ENCODE assay signal across 8 cellular contexts in the genomic region with DNA sequence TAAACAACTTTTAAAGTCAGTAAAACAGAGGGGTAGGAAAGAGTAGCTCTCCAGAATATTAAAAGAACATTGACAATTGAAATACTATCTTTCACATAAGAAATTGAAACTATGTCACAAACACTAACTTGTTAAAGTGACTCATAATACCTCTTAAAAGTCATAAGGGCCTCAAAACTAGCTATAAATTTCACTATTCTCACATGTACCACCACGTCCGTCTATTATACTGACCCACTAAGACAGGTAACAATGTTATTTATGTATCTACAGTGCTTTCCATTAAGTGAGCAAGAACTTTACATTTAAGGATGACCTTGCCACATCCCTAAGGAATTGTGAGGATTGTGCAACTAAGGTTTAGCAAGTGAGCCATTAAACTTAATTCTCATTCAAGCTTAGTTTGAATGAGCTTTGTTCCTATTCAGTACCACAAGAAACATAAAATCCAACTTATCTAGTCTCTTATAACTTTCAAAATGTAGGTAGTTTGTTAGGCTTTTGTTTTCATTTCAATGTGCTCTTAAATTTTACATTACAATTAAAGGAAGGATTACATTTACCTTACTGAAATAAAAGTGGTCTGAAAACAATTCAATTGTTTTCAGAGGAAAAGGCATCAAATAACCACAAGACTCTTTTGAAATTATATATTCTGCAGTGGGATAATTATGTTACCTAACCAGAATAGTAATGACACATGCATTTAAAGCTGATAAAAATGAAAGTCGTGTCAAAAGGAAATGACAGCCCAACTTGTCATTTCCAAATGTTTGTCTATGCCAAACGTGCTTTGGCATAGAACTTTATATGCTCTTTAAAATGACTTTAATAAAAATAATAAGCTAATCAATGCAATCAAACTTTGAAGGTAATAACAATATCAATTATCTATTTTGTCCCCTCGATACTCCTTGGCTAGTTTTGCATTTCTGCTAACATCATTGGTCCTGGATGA. TPM values are rescaled to one million over a fixed set of nuclear protein-coding genes. Genes with fewer than 3 reads are reported as not detected.
DNase-seq lines count a peak whose midpoint lies in the region; ATAC-seq and TF ChIP-seq lines count a peak whose summit lies in the region.
"Not testable (repeated sequence)": the region's sequence is repeated elsewhere in the genome, so short reads cannot be mapped to it uniquely, and the experiment has no call there.

No MANE protein-coding gene starts in this region.

- not testable (repeated sequence) for H2AFZ ChIP-seq in Karpas-422 (ENCODE audit: low read length)

- H3K27me3 ChIP-seq in CD4-positive, alpha-beta memory T cell (ENCODE audit: insufficient read depth, low read length); Karpas-422 (ENCODE audit: low read length): not testable (repeated sequence)

- H3K27me3 Mint-ChIP-seq in CD4-positive, alpha-beta memory T cell; T-cell; activated T-helper 1 cell treated with anti-CD3 and anti-CD28 coated beads, Interleukin-12 subunit alpha, Interleukin-12 subunit beta, Interleukin-2, Interleukin-4 antibody, amounts not matched to agents 30 ng/mL and 10 ng/mL and 1 ng/mL, durations not matched to agents 14 hours and 24 hours and 36 hours (ENCODE audit: insufficient read depth); central memory CD8-positive, alpha-beta T cell; mesothelial cell of epicardium (ENCODE audit: low read depth); stimulated activated naive CD8-positive, alpha-beta T cell treated with anti-CD3 and anti-CD28 coated beads, Interleukin-15, Interleukin-2, amounts not matched to agents 100 ng/mL and 50 ng/mL, for 24 hours: not testable (repeated sequence)

- not testable (repeated sequence) for H3K9me3 ChIP-seq in CD4-positive, alpha-beta memory T cell (ENCODE audit: control insufficient read depth in 1 of 2, low read length in 2 of 2); Karpas-422 (ENCODE audit: low read length)

- peak overlapping the region in 4 of 7 donors; percentile 37 to 61 (median 54) for H3K27ac Mint-ChIP-seq in CD4-positive, alpha-beta memory T cell
- H3K27ac Mint-ChIP-seq in T-cell (peak overlapping the region; percentile 36 to 68), mesothelial cell of epicardium (peak overlapping the region; percentile 66)
- peak overlapping the region; percentile 61 for H3K27ac Mint-ChIP-seq in activated T-helper 1 cell treated with anti-CD3 and anti-CD28 coated beads, Interleukin-12 subunit alpha, Interleukin-12 subunit beta, Interleukin-2, Interleukin-4 antibody, amounts not matched to agents 30 ng/mL and 10 ng/mL and 1 ng/mL, durations not matched to agents 14 hours and 24 hours and 36 hours
- H3K27ac Mint-ChIP-seq in central memory CD8-positive, alpha-beta T cell (ENCODE audit: low read depth) = peak overlapping the region; percentile 67
- H3K27ac Mint-ChIP-seq in stimulated activated naive CD8-positive, alpha-beta T cell treated with anti-CD3 and anti-CD28 coated beads, Interleukin-15, Interleukin-2, amounts not matched to agents 100 ng/mL and 50 ng/mL, for 24 hours = peak overlapping the region; percentile 63

- ATAC-seq in T-cell (replicated peaks in 1 of 4); central memory CD8-positive, alpha-beta T cell (replicated peaks; ENCODE audit: extremely low read depth, poor library complexity, severe bottlenecking): not testable (repeated sequence)

- H3K4me3 ChIP-seq in CD4-positive, alpha-beta memory T cell (ENCODE audit: low read length in 2 of 2); Karpas-422 (ENCODE audit: low read length); fibroblast of pulmonary artery (replicated peaks; ENCODE audit: low read depth, low read length): not testable (repeated sequence)

- H3K36me3 ChIP-seq in CD4-positive, alpha-beta memory T cell (ENCODE audit: insufficient read depth, low read length); Karpas-422 (ENCODE audit: insufficient read depth, low read length): not testable (repeated sequence)

- not testable (repeated sequence) for DNase-seq in CD4-positive, alpha-beta memory T cell; Karpas-422; T-cell; activated T-helper 1 cell treated with anti-CD3 and anti-CD28 coated beads, Interleukin-12 subunit alpha, Interleukin-12 subunit beta, Interleukin-2, Interleukin-4 antibody, amounts not matched to agents 30 ng/mL and 10 ng/mL and 1 ng/mL, durations not matched to agents 14 hours and 24 hours and 36 hours (ENCODE audit: low spot score); central memory CD8-positive, alpha-beta T cell (ENCODE audit: low spot score in 2 of 2); mesothelial cell of epicardium (ENCODE audit: low spot score in 2 of 2, unreplicated experiment in 2 of 2)
- peak; percentile 46 for DNase-seq in fibroblast of pulmonary artery (ENCODE audit: low read depth)

- not testable (repeated sequence) for H3K9me2 ChIP-seq in Karpas-422 (replicated peaks; ENCODE audit: insufficient read depth, low read length)

- not testable (repeated sequence) for TF ChIP-seq CTCF in fibroblast of pulmonary artery (IDR thresholded peaks at IDR 0.05; ENCODE audit: low read length, missing control alignments); mesothelial cell of epicardium (IDR thresholded peaks at IDR 0.05; ENCODE audit: unreplicated experiment)

- not testable (repeated sequence) for H4K20me1 ChIP-seq in Karpas-422 (ENCODE audit: insufficient read depth, low read depth, low read length)

- POLR2A ChIA-PET in CD4-positive, alpha-beta memory T cell (lab: Charles Lee; ENCODE audit: partially characterized antibody) = interaction anchor here (0.7 kb wide), 1 partner anchor 976 kb away, joined by 3 read pairs; no protein-coding TSS in a partner anchor
- POLR2A ChIA-PET in T-cell (lab: Charles Lee) = interaction anchor here in 1 of 2 donors (0.6 kb wide), 1 partner anchor 18 kb away, joined by 4 read pairs; no protein-coding TSS in a partner anchor

- intact Hi-C loops in CD4-positive, alpha-beta memory T cell (cut with micrococcal nuclease); activated T-helper 1 cell treated with anti-CD3 and anti-CD28 coated beads, Interleukin-12 subunit alpha, Interleukin-12 subunit beta, Interleukin-2, Interleukin-4 antibody, amounts not matched to agents 30 ng/mL and 10 ng/mL and 1 ng/mL, durations not matched to agents 14 hours and 24 hours and 36 hours (cut with micrococcal nuclease): not testable (repeated sequence)

- H3K9me3 Mint-ChIP-seq in CD4-positive, alpha-beta memory T cell; T-cell; activated T-helper 1 cell treated with anti-CD3 and anti-CD28 coated beads, Interleukin-12 subunit alpha, Interleukin-12 subunit beta, Interleukin-2, Interleukin-4 antibody, amounts not matched to agents 30 ng/mL and 10 ng/mL and 1 ng/mL, durations not matched to agents 14 hours and 24 hours and 36 hours; central memory CD8-positive, alpha-beta T cell; mesothelial cell of epicardium; stimulated activated naive CD8-positive, alpha-beta T cell treated with anti-CD3 and anti-CD28 coated beads, Interleukin-15, Interleukin-2, amounts not matched to agents 100 ng/mL and 50 ng/mL, for 24 hours: not testable (repeated sequence)

- peaks cover 39% of the 10 kb centered on the region for H3K79me2 ChIP-seq in Karpas-422 (ENCODE audit: low read length)

- not testable (repeated sequence) for H3K4me1 ChIP-seq in CD4-positive, alpha-beta memory T cell (ENCODE audit: insufficient read depth, low read length)
- peaks cover 20% of the 10 kb centered on the region for H3K4me1 ChIP-seq in Karpas-422 (ENCODE audit: low read length)

- peaks cover 16 to 38% (median 27%) of the 10 kb centered on the region in 4 donors for H3K4me1 Mint-ChIP-seq in CD4-positive, alpha-beta memory T cell
- H3K4me1 Mint-ChIP-seq in T-cell = peaks cover 30 to 44% (median 35%) of the 10 kb centered on the region in 3 donors
- peaks cover 25% of the 10 kb centered on the region for H3K4me1 Mint-ChIP-seq in activated T-helper 1 cell treated with anti-CD3 and anti-CD28 coated beads, Interleukin-12 subunit alpha, Interleukin-12 subunit beta, Interleukin-2, Interleukin-4 antibody, amounts not matched to agents 30 ng/mL and 10 ng/mL and 1 ng/mL, durations not matched to agents 14 hours and 24 hours and 36 hours (ENCODE audit: low read depth)
- H3K4me1 Mint-ChIP-seq in central memory CD8-positive, alpha-beta T cell = peaks cover 26% of the 10 kb centered on the region
- peaks cover 19% of the 10 kb centered on the region for H3K4me1 Mint-ChIP-seq in mesothelial cell of epicardium
- H3K4me1 Mint-ChIP-seq in stimulated activated naive CD8-positive, alpha-beta T cell treated with anti-CD3 and anti-CD28 coated beads, Interleukin-15, Interleukin-2, amounts not matched to agents 100 ng/mL and 50 ng/mL, for 24 hours (ENCODE audit: low read depth) = peaks cover 48% of the 10 kb centered on the region

- peaks cover 6 to 18% of the 10 kb centered on the region in 2 donors for H3K36me3 Mint-ChIP-seq in CD4-positive, alpha-beta memory T cell
- H3K36me3 Mint-ChIP-seq in T-cell (peaks cover 21% of the 10 kb centered on the region), mesothelial cell of epicardium (peaks cover 13% of the 10 kb centered on the region)
- H3K36me3 Mint-ChIP-seq in activated T-helper 1 cell treated with anti-CD3 and anti-CD28 coated beads, Interleukin-12 subunit alpha, Interleukin-12 subunit beta, Interleukin-2, Interleukin-4 antibody, amounts not matched to agents 30 ng/mL and 10 ng/mL and 1 ng/mL, durations not matched to agents 14 hours and 24 hours and 36 hours (ENCODE audit: low read depth) = peaks cover 15% of the 10 kb centered on the region
- H3K36me3 Mint-ChIP-seq in central memory CD8-positive, alpha-beta T cell (ENCODE audit: insufficient read depth) = peaks cover 18% of the 10 kb centered on the region
- H3K36me3 Mint-ChIP-seq in stimulated activated naive CD8-positive, alpha-beta T cell treated with anti-CD3 and anti-CD28 coated beads, Interleukin-15, Interleukin-2, amounts not matched to agents 100 ng/mL and 50 ng/mL, for 24 hours (ENCODE audit: low read depth) = peaks cover 12% of the 10 kb centered on the region

- H3K27ac ChIP-seq in CD4-positive, alpha-beta memory T cell (ENCODE audit: low read depth, low read length); Karpas-422 (ENCODE audit: low read length): not testable (repeated sequence)

- CTCF ChIA-PET in CD4-positive, alpha-beta memory T cell (lab: Charles Lee; ENCODE audit: partially characterized antibody) = not testable (repeated sequence)
- CTCF ChIA-PET in T-cell (lab: Charles Lee) = interaction anchor here (0.6 to 1.1 kb wide), 2 partner anchors 10 to 116 kb away, joined by 3 to 6 read pairs; no protein-coding TSS in a partner anchor

- H3K9ac ChIP-seq in Karpas-422 (ENCODE audit: low read length) = not testable (repeated sequence)

- peak overlapping the region; percentile 35 for H3K4me2 ChIP-seq in Karpas-422 (ENCODE audit: low read depth, low read length, poor library complexity, severe bottlenecking)

- H3K4me3 Mint-ChIP-seq in CD4-positive, alpha-beta memory T cell = peak overlapping the region in 3 of 8 donors; percentile 3 to 35 (median 17)
- H3K4me3 Mint-ChIP-seq in T-cell; central memory CD8-positive, alpha-beta T cell; mesothelial cell of epicardium: not testable (repeated sequence)
- peak overlapping the region; percentile 39 for H3K4me3 Mint-ChIP-seq in activated T-helper 1 cell treated with anti-CD3 and anti-CD28 coated beads, Interleukin-12 subunit alpha, Interleukin-12 subunit beta, Interleukin-2, Interleukin-4 antibody, amounts not matched to agents 30 ng/mL and 10 ng/mL and 1 ng/mL, durations not matched to agents 14 hours and 24 hours and 36 hours
- H3K4me3 Mint-ChIP-seq in stimulated activated naive CD8-positive, alpha-beta T cell treated with anti-CD3 and anti-CD28 coated beads, Interleukin-15, Interleukin-2, amounts not matched to agents 100 ng/mL and 50 ng/mL, for 24 hours = peak overlapping the region; percentile 59

RNA-seq across cellular contexts. Expression of a gene that starts 39.9 kb away (rescaled TPM):
- 10 to 100 TPM; 29.0 to 33.4 TPM for total RNA-seq in CD4-positive, alpha-beta memory T cell
- polyA plus RNA-seq in CD4-positive, alpha-beta memory T cell = 10 to 100 TPM in 1 of 2 donors, 1 to 10 TPM in 1; 6.7 to 10.2 TPM
- total RNA-seq in Karpas-422 (2014; rRNA removed; shearing (Covaris generic); ENCODE audit: low replicate concordance) = 18.3 and 34.1 TPM in 2 replicates
- 10 to 100 TPM; 27.8 to 31.5 (median 28.6) TPM for total RNA-seq in T-cell
- 28.8 and 29.0 TPM in 2 replicates for total RNA-seq in activated T-helper 1 cell treated with anti-CD3 and anti-CD28 coated beads, Interleukin-12 subunit alpha, Interleukin-12 subunit beta, Interleukin-2, Interleukin-4 antibody, amounts not matched to agents 30 ng/mL and 10 ng/mL and 1 ng/mL, durations not matched to agents 14 hours and 24 hours and 36 hours
- 24.9 to 26.6 TPM (median 25.7 TPM) in 3 replicates for total RNA-seq in mesothelial cell of epicardium
